Comparison of ENCODE assay signal across 17 cellular contexts in genomic region chr22:39363751-39364484, GRCh38. TPM values are rescaled to one million over a fixed set of nuclear protein-coding genes. Genes with fewer than 3 reads are reported as not detected.
DNase-seq lines count a peak whose midpoint lies in the region; ATAC-seq and TF ChIP-seq lines count a peak whose summit lies in the region.
"Had no signal": no experiment of that assay in that cellular context is flagged by ENCODE, and none has a peak within 500 bp of the region (broad histone marks: within the 10 kb centered on the region; RNA-seq: fewer than 3 reads in every experiment).

No MANE protein-coding gene starts in this region.

- no peaks in the 10 kb centered on the region for H3K9me3 ChIP-seq in vagina
- H3K9me3 ChIP-seq: mucosa of descending colon, tibial artery had no signal

- H3K9me3 Mint-ChIP-seq in brain = no peaks in the 10 kb centered on the region
- no peaks in the 10 kb centered on the region for H3K9me3 Mint-ChIP-seq in nephron
- H3K9me3 Mint-ChIP-seq in activated naive CD4-positive, alpha-beta T cell treated with anti-CD3 and anti-CD28 coated beads, Interleukin-2, amount 50 U/mL, for 72 hours = no peaks in the 10 kb centered on the region
- H3K9me3 Mint-ChIP-seq: activated T-helper 2 cell treated with anti-CD3 and anti-CD28 coated beads, Interferon-gamma antibody, Interleukin-2, Interleukin-4, amounts not matched to agents 10 μg/mL and 5 μg/mL and 100 μg/mL, durations not matched to agents 14 hours and 24 hours and 36 hours had no signal

- H3K4me1 ChIP-seq in vagina = peaks cover 77% of the 10 kb centered on the region

- no peaks in the 10 kb centered on the region for H3K27me3 ChIP-seq in vagina

- no peak for TF ChIP-seq POLR2A in vagina (IDR thresholded peaks at IDR 0.05)

- peak overlapping the region; percentile 37 for H3K27ac ChIP-seq in vagina
- H3K27ac ChIP-seq: epithelial cell of prostate, tibial artery had no signal

- H3K27ac Mint-ChIP-seq in brain (peak overlapping the region; percentile 36 to 98 (median 91)), nephron (peak overlapping the region; percentile 49 to 87 (median 87))
- peak overlapping the region in 1 of 2 donors; percentile 38 for H3K27ac Mint-ChIP-seq in activated naive CD4-positive, alpha-beta T cell treated with anti-CD3 and anti-CD28 coated beads, Interleukin-2, amount 50 U/mL, for 72 hours
- H3K27ac Mint-ChIP-seq: activated CD4-positive, alpha-beta T cell treated with anti-CD3 and anti-CD28 coated beads for 36 hours; activated T-helper 2 cell treated with anti-CD3 and anti-CD28 coated beads, Interferon-gamma antibody, Interleukin-2, Interleukin-4, amounts not matched to agents 10 μg/mL and 5 μg/mL and 100 μg/mL, durations not matched to agents 14 hours and 24 hours and 36 hours had no signal

- peak; percentile 16 for ATAC-seq in Right ventricle myocardium superior (ENCODE audit: poor library complexity)
- no peak for ATAC-seq in GM18502 (IDR thresholded peaks at IDR 0.05; ENCODE audit: poor library complexity, unreplicated experiment)
- no peak for ATAC-seq in activated naive CD4-positive, alpha-beta T cell treated with anti-CD3 and anti-CD28 coated beads, Interleukin-2, amount 50 U/mL, for 72 hours
- ATAC-seq: activated CD4-positive, alpha-beta T cell treated with anti-CD3 and anti-CD28 coated beads for 36 hours; HCT116; mucosa of descending colon had no signal

- H3K36me3 ChIP-seq in vagina = peaks cover 0 to 3% of the 10 kb centered on the region in 2 donors

- no peak overlapping the region for H3K4me3 ChIP-seq in vagina
- H3K4me3 ChIP-seq: mucosa of descending colon, tibial artery had no signal

- H3K4me1 Mint-ChIP-seq in brain (peaks cover 32% of the 10 kb centered on the region), nephron (peaks cover 33% of the 10 kb centered on the region)

- no peak for DNase-seq in Right ventricle myocardium superior
- DNase-seq in cardiac septum (ENCODE audit: low spot score) = no peak
- DNase-seq in vagina (ENCODE audit: extremely low spot score in 2 of 2) = no peak
- DNase-seq in activated T-cell treated with anti-CD3 and anti-CD28 coated beads, Interleukin-2, amount 50 U/mL, for 1 hour = no peak
- no peak for DNase-seq in activated naive CD4-positive, alpha-beta T cell treated with anti-CD3 and anti-CD28 coated beads, Interleukin-2, amount 50 U/mL, for 72 hours (ENCODE audit: low spot score in 2 of 2)
- DNase-seq: activated CD4-positive, alpha-beta T cell treated with anti-CD3 and anti-CD28 coated beads for 36 hours; DMS53; mucosa of descending colon; NCI-H1105 treated with DMSO at 0.1 percent for 48 hours; NCI-H526; tibial artery had no signal

- intact Hi-C loops in Right ventricle myocardium superior (cut with DNase I) (no loop called here), cardiac septum (cut with DNase I) (no loop called here), vagina (cut with DNase I) (no loop called here)

- peak overlapping the region in 1 of 5 experiments; percentile 60 for H3K4me3 Mint-ChIP-seq in brain
- peak overlapping the region in 1 of 3 experiments; percentile 37 for H3K4me3 Mint-ChIP-seq in nephron
- H3K4me3 Mint-ChIP-seq: activated CD4-positive, alpha-beta T cell treated with anti-CD3 and anti-CD28 coated beads for 36 hours had no signal

- no peaks in the 10 kb centered on the region for H3K27me3 Mint-ChIP-seq in brain
- peaks cover 4% of the 10 kb centered on the region for H3K27me3 Mint-ChIP-seq in nephron (ENCODE audit: low read depth)
- H3K27me3 Mint-ChIP-seq: activated CD4-positive, alpha-beta T cell treated with anti-CD3 and anti-CD28 coated beads for 36 hours had no signal

- H3K36me3 Mint-ChIP-seq in brain (peaks cover 28% of the 10 kb centered on the region), nephron (ENCODE audit: low read depth) (peaks cover 8% of the 10 kb centered on the region)
- no peaks in the 10 kb centered on the region for H3K36me3 Mint-ChIP-seq in activated naive CD4-positive, alpha-beta T cell treated with anti-CD3 and anti-CD28 coated beads, Interleukin-2, amount 50 U/mL, for 72 hours

- TF ChIP-seq CTCF in brain (conservative IDR thresholded peaks at IDR 0.05) (no peak), nephron (IDR thresholded peaks at IDR 0.05; ENCODE audit: unreplicated experiment in 3 of 3) (no peak), vagina (IDR thresholded peaks at IDR 0.05) (no peak)

RNA-seq across cellular contexts. Expression of gene SYNGR1, which starts 14.1 kb away (rescaled TPM):
- total RNA-seq in Right ventricle myocardium superior (32.2 TPM), cardiac septum (41.1 TPM), vagina (42.2 TPM)
- 55.1 TPM for polyA plus RNA-seq in brain (ENCODE audit: insufficient read depth, low read depth, low replicate concordance)
- 1 to 10 TPM in 1 of 2 donors, under 1 TPM in 1; 0.46 to 1.2 TPM for total RNA-seq in activated naive CD4-positive, alpha-beta T cell treated with anti-CD3 and anti-CD28 coated beads, Interleukin-2, amount 50 U/mL, for 72 hours
- total RNA-seq: activated T-helper 2 cell treated with anti-CD3 and anti-CD28 coated beads, Interferon-gamma antibody, Interleukin-2, Interleukin-4, amounts not matched to agents 10 μg/mL and 5 μg/mL and 100 μg/mL, durations not matched to agents 14 hours and 24 hours and 36 hours had no signal

RNA-seq across cellular contexts. Expression of gene TAB1, which starts 35.7 kb away (rescaled TPM):
- total RNA-seq in Right ventricle myocardium superior (17.3 TPM), cardiac septum (20.6 TPM), vagina (25.5 TPM)
- 34.5 TPM for polyA plus RNA-seq in brain (ENCODE audit: insufficient read depth, low read depth, low replicate concordance)
- 10 to 100 TPM; 14.0 to 22.0 TPM for total RNA-seq in activated naive CD4-positive, alpha-beta T cell treated with anti-CD3 and anti-CD28 coated beads, Interleukin-2, amount 50 U/mL, for 72 hours

RNA-seq across cellular contexts. Expression of gene RPL3, which starts 44.5 kb away (rescaled TPM):
- total RNA-seq in Right ventricle myocardium superior (300 TPM), cardiac septum (317 TPM), vagina (2,613 TPM)
- 2,313 TPM for polyA plus RNA-seq in brain (ENCODE audit: insufficient read depth, low read depth, low replicate concordance)
- total RNA-seq in activated naive CD4-positive, alpha-beta T cell treated with anti-CD3 and anti-CD28 coated beads, Interleukin-2, amount 50 U/mL, for 72 hours = 1,000 to 10,000 TPM; 2,348 to 3,152 TPM

Comparison
In these comparisons a context has a peak if more than half of its experiments do, and no peak if none do; other contexts are left out.
1. RNA of gene SYNGR1, which starts 14.1 kb away (total RNA-seq): 42.2 TPM in vagina (single experiment), 41.1 TPM in cardiac septum (single experiment) and 32.2 TPM in Right ventricle myocardium superior (single experiment); 0.46 to 1.2 TPM in activated naive CD4-positive, alpha-beta T cell treated with anti-CD3 and anti-CD28 coated beads, Interleukin-2, amount 50 U/mL, for 72 hours; every median in the first group is over 10 times any median in the second.